Comparison of ENCODE assay signal across 11 cellular contexts in genomic region chr2:236562434-236562833, GRCh38. TPM values are rescaled to one million over a fixed set of nuclear protein-coding genes. Genes with fewer than 3 reads are reported as not detected.
DNase-seq lines count a peak whose midpoint lies in the region; ATAC-seq and TF ChIP-seq lines count a peak whose summit lies in the region.
"Had no signal": no experiment of that assay in that cellular context is flagged by ENCODE, and none has a peak within 500 bp of the region (broad histone marks: within the 10 kb centered on the region; RNA-seq: fewer than 3 reads in every experiment).

No MANE protein-coding gene starts in this region.

- WGBS in heart right ventricle, 2 donors = 76 to 78% methylated on average over 5 of the region's 5 CpGs

- ATAC-seq in heart right ventricle (peak in 2 of 8 donors; percentile 48 to 54), left ventricle myocardium superior (no peak), left lung (peak; percentile 29), HG03521 (IDR thresholded peaks at IDR 0.05; ENCODE audit: unreplicated experiment) (no peak)
- no peak for ATAC-seq in stimulated activated effector memory CD8-positive, alpha-beta T cell treated with anti-CD3 and anti-CD28 coated beads, Interleukin-12 subunit alpha, Interleukin-12 subunit beta, amount 100 ng/mL, for 72 hours
- no peak for ATAC-seq in stimulated activated naive B cell treated with anti-CD40 and anti-IgM and Interleukin-4, amounts not matched to agents 10 μg/mL and 1 μg/mL and 100 μg/mL, for 72 hours (replicated peaks)

- intact Hi-C loops in heart right ventricle (cut with DNase I) (loop anchor here in 5 of 10 donors (5.0 to 10.0 kb wide), 5 partner anchors 48 to 292 kb away; no protein-coding TSS in a partner anchor), left ventricle myocardium superior (cut with micrococcal nuclease) (no loop called here), left lung (cut with DNase I) (loop anchor here in 1 of 2 donors (10.0 kb wide), 2 partner anchors 48 to 208 kb away; no protein-coding TSS in a partner anchor), uterus (cut with DNase I; ENCODE audit: low total_unique reads) (no loop called here)

- TF ChIP-seq CTCF in heart right ventricle (IDR thresholded peaks at IDR 0.05) (peak; percentile 27 to 79 (median 67)), left lung (IDR thresholded peaks at IDR 0.05) (peak; percentile 35 to 37), uterus (IDR thresholded peaks at IDR 0.05) (peak; percentile 41 to 62 (median 54))

- H3K27me3 Mint-ChIP-seq in stimulated activated naive B cell treated with anti-CD40 and anti-IgM and Interleukin-4, amounts not matched to agents 10 μg/mL and 1 μg/mL and 100 μg/mL, for 72 hours = peaks cover 7 to 9% of the 10 kb centered on the region in 2 donors
- H3K27me3 Mint-ChIP-seq: CD4-positive, alpha-beta memory T cell had no signal

- H3K36me3 ChIP-seq in heart right ventricle (no peaks in the 10 kb centered on the region), left lung (no peaks in the 10 kb centered on the region), uterus (no peaks in the 10 kb centered on the region)

- H3K4me1 ChIP-seq in heart right ventricle (peaks cover 0 to 12% (median 7%) of the 10 kb centered on the region in 9 donors), left lung (peaks cover 0 to 6% of the 10 kb centered on the region in 2 donors), uterus (no peaks in the 10 kb centered on the region)

- peaks cover 10% of the 10 kb centered on the region for H3K36me3 Mint-ChIP-seq in stimulated activated effector memory CD8-positive, alpha-beta T cell treated with anti-CD3 and anti-CD28 coated beads, Interleukin-12 subunit alpha, Interleukin-12 subunit beta, amount 100 ng/mL, for 72 hours
- H3K36me3 Mint-ChIP-seq in stimulated activated naive B cell treated with anti-CD40 and anti-IgM and Interleukin-4, amounts not matched to agents 10 μg/mL and 1 μg/mL and 100 μg/mL, for 72 hours = no peaks in the 10 kb centered on the region

- H3K27me3 ChIP-seq in heart right ventricle (peaks cover 0 to 5% (median 0%) of the 10 kb centered on the region in 7 donors), left lung (peaks cover 0 to 6% of the 10 kb centered on the region in 2 donors), uterus (no peaks in the 10 kb centered on the region)

- H3K27ac ChIP-seq in heart right ventricle (no peak overlapping the region), left lung (no peak overlapping the region), uterus (no peak overlapping the region)

- peaks cover 21% of the 10 kb centered on the region for H3K4me1 Mint-ChIP-seq in stimulated activated effector memory CD8-positive, alpha-beta T cell treated with anti-CD3 and anti-CD28 coated beads, Interleukin-12 subunit alpha, Interleukin-12 subunit beta, amount 100 ng/mL, for 72 hours
- peaks cover 7 to 25% of the 10 kb centered on the region in 2 donors for H3K4me1 Mint-ChIP-seq in stimulated activated naive B cell treated with anti-CD40 and anti-IgM and Interleukin-4, amounts not matched to agents 10 μg/mL and 1 μg/mL and 100 μg/mL, for 72 hours

- no peak overlapping the region for H3K4me3 Mint-ChIP-seq in stimulated activated effector memory CD8-positive, alpha-beta T cell treated with anti-CD3 and anti-CD28 coated beads, Interleukin-12 subunit alpha, Interleukin-12 subunit beta, amount 100 ng/mL, for 72 hours
- H3K4me3 Mint-ChIP-seq in stimulated activated naive B cell treated with anti-CD40 and anti-IgM and Interleukin-4, amounts not matched to agents 10 μg/mL and 1 μg/mL and 100 μg/mL, for 72 hours = no peak overlapping the region
- H3K4me3 Mint-ChIP-seq: CD4-positive, alpha-beta memory T cell had no signal

- no peaks in the 10 kb centered on the region for H3K9me3 Mint-ChIP-seq in stimulated activated effector memory CD8-positive, alpha-beta T cell treated with anti-CD3 and anti-CD28 coated beads, Interleukin-12 subunit alpha, Interleukin-12 subunit beta, amount 100 ng/mL, for 72 hours
- H3K9me3 Mint-ChIP-seq in stimulated activated naive B cell treated with anti-CD40 and anti-IgM and Interleukin-4, amounts not matched to agents 10 μg/mL and 1 μg/mL and 100 μg/mL, for 72 hours = no peaks in the 10 kb centered on the region
- H3K9me3 Mint-ChIP-seq: CD4-positive, alpha-beta memory T cell had no signal

- DNase-seq in heart right ventricle (no peak), left ventricle myocardium superior (no peak), astrocyte of the hippocampus (ENCODE audit: low read depth, low spot score) (peak; percentile 25), left lung (no peak), uterus (no peak)
- no peak for DNase-seq in stimulated activated effector memory CD8-positive, alpha-beta T cell treated with anti-CD3 and anti-CD28 coated beads, Interleukin-12 subunit alpha, Interleukin-12 subunit beta, amount 100 ng/mL, for 72 hours (ENCODE audit: low spot score in 2 of 2)
- no peak for DNase-seq in stimulated activated naive B cell treated with anti-CD40 and anti-IgM and Interleukin-4, amounts not matched to agents 10 μg/mL and 1 μg/mL and 100 μg/mL, for 72 hours
- DNase-seq: activated CD4-positive, alpha-beta T cell treated with anti-CD3 and anti-CD28 coated beads, Interleukin-2, amount 50 U/mL, for 4 hours; CD4-positive, alpha-beta memory T cell; NCI-H446 had no signal

- H3K4me3 ChIP-seq in heart right ventricle (no peak overlapping the region), left lung (no peak overlapping the region), uterus (no peak overlapping the region)

- no peak overlapping the region for H3K27ac Mint-ChIP-seq in stimulated activated effector memory CD8-positive, alpha-beta T cell treated with anti-CD3 and anti-CD28 coated beads, Interleukin-12 subunit alpha, Interleukin-12 subunit beta, amount 100 ng/mL, for 72 hours
- no peak overlapping the region for H3K27ac Mint-ChIP-seq in stimulated activated naive B cell treated with anti-CD40 and anti-IgM and Interleukin-4, amounts not matched to agents 10 μg/mL and 1 μg/mL and 100 μg/mL, for 72 hours
- H3K27ac Mint-ChIP-seq: CD4-positive, alpha-beta memory T cell had no signal

- H3K9me3 ChIP-seq in heart right ventricle = no peaks in the 10 kb centered on the region
- H3K9me3 ChIP-seq in left lung = peaks cover 0 to 3% of the 10 kb centered on the region in 2 donors
- no peaks in the 10 kb centered on the region for H3K9me3 ChIP-seq in uterus

- TF ChIP-seq POLR2A in uterus (IDR thresholded peaks at IDR 0.05) = no peak

RNA-seq across cellular contexts. Expression of gene ACKR3, which starts 7.2 kb away (rescaled TPM):
- total RNA-seq in heart right ventricle (100 to 1,000 TPM in 1 of 10 donors, 10 to 100 TPM in 9; 17.7 to 102 (median 49.3) TPM), left ventricle myocardium superior (25.4 TPM), left lung (10 to 100 TPM in 1 of 2 donors, 1 to 10 TPM in 1; 9.9 to 12.6 TPM), uterus (10 to 100 TPM; 11.8 to 61.5 (median 26.2) TPM)
- 10 to 100 TPM; 18.5 to 23.2 TPM for polyA plus RNA-seq in heart right ventricle
